In the genomic region with DNA sequence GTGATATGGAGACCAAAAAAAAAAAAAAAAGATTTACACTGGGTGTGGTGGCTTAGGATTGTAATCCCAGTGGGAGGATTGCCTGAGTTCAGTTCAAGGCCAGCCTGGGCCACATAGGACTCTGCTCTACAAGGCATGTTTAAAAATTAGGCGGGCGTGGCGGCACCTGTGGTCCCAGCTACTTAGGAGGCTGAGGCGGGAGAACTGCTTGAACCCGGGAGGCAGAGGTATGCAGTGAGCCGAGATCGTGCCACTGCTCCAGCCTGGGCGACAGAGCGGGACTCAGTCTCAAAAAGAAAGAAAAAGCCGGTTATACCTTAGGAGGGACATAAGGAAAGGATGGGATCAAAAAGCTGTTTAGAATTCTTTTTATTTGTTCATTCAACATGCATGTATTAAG, we compare ENCODE assay signal across 9 cellular contexts. TPM values are rescaled to one million over a fixed set of nuclear protein-coding genes. Genes with fewer than 3 reads are reported as not detected.
DNase-seq lines count a peak whose midpoint lies in the region; ATAC-seq and TF ChIP-seq lines count a peak whose summit lies in the region.
"Had no signal": no experiment of that assay in that cellular context is flagged by ENCODE, and none has a peak within 500 bp of the region (broad histone marks: within the 10 kb centered on the region; RNA-seq: fewer than 3 reads in every experiment).

No MANE protein-coding gene starts in this region.

- no peaks in the 10 kb centered on the region for H3K9me3 Mint-ChIP-seq in T-helper 2 cell treated with Interferon-gamma antibody and Interleukin-4, amounts not matched to agents 5 μg/mL and 100 μg/mL, for 36 hours
- H3K9me3 Mint-ChIP-seq in activated T-helper 1 cell treated with anti-CD3 and anti-CD28 coated beads, Interleukin-12 subunit alpha, Interleukin-12 subunit beta, Interleukin-2, Interleukin-4 antibody, amounts not matched to agents 30 ng/mL and 10 ng/mL and 1 ng/mL, durations not matched to agents 14 hours and 24 hours and 36 hours, result no peaks in the 10 kb centered on the region

- DNase-seq in T-helper 2 cell treated with Interferon-gamma antibody and Interleukin-4, amounts not matched to agents 5 μg/mL and 100 μg/mL, for 36 hours (ENCODE audit: low spot score), result no peak
- DNase-seq in T-helper 2 cell (no peak), WERI-Rb-1 (no peak), NCI-H2107 (lab: John Stamatoyannopoulos, UW) (no peak)
- DNase-seq in activated T-helper 1 cell treated with anti-CD3 and anti-CD28 coated beads, Interleukin-12 subunit alpha, Interleukin-12 subunit beta, Interleukin-2, Interleukin-4 antibody, amounts not matched to agents 30 ng/mL and 10 ng/mL and 1 ng/mL, durations not matched to agents 14 hours and 24 hours and 36 hours (ENCODE audit: low spot score), result no peak
- DNase-seq: COR-L47 had no signal

- peak overlapping the region in 3 of 5 donors; percentile 30 to 72 (median 35) for H3K9ac ChIP-seq in subcutaneous abdominal adipose tissue (ENCODE audit: low read length in 5 of 5)

- ATAC-seq in HG02884 (IDR thresholded peaks at IDR 0.05; ENCODE audit: unreplicated experiment), result no peak

- H3K27me3 ChIP-seq in subcutaneous abdominal adipose tissue (ENCODE audit: control insufficient read depth in 5 of 5, insufficient read depth in 4 of 5, low read length in 5 of 5) (no peaks in the 10 kb centered on the region), WERI-Rb-1 (ENCODE audit: insufficient read depth, low read depth, severe bottlenecking) (no peaks in the 10 kb centered on the region)

- peaks cover 7% of the 10 kb centered on the region for H3K4me1 Mint-ChIP-seq in T-helper 2 cell treated with Interferon-gamma antibody and Interleukin-4, amounts not matched to agents 5 μg/mL and 100 μg/mL, for 36 hours (ENCODE audit: low read depth)
- peaks cover 12% of the 10 kb centered on the region for H3K4me1 Mint-ChIP-seq in activated T-helper 1 cell treated with anti-CD3 and anti-CD28 coated beads, Interleukin-12 subunit alpha, Interleukin-12 subunit beta, Interleukin-2, Interleukin-4 antibody, amounts not matched to agents 30 ng/mL and 10 ng/mL and 1 ng/mL, durations not matched to agents 14 hours and 24 hours and 36 hours (ENCODE audit: low read depth)

- H3K9me3 ChIP-seq in iPS-18c (ENCODE audit: control insufficient read depth, insufficient read depth, low read length), result no peaks in the 10 kb centered on the region
- H3K9me3 ChIP-seq in subcutaneous abdominal adipose tissue (ENCODE audit: control insufficient read depth in 5 of 5, low read length in 5 of 5), result no peaks in the 10 kb centered on the region
- H3K9me3 ChIP-seq in WERI-Rb-1 (ENCODE audit: severe bottlenecking), result no peaks in the 10 kb centered on the region

- H3K36me3 ChIP-seq in subcutaneous abdominal adipose tissue (ENCODE audit: control insufficient read depth in 5 of 5, insufficient read depth in 5 of 5, low read length in 5 of 5) (peaks cover 0 to 4% (median 3%) of the 10 kb centered on the region in 5 donors), WERI-Rb-1 (peaks cover 13% of the 10 kb centered on the region)

- intact Hi-C loops in activated T-helper 1 cell treated with anti-CD3 and anti-CD28 coated beads, Interleukin-12 subunit alpha, Interleukin-12 subunit beta, Interleukin-2, Interleukin-4 antibody, amounts not matched to agents 30 ng/mL and 10 ng/mL and 1 ng/mL, durations not matched to agents 14 hours and 24 hours and 36 hours (cut with micrococcal nuclease), result loop anchor here (1.0 to 5.0 kb wide), 5 partner anchors 25 to 307 kb away; a partner anchor contains a TSS

- peaks cover 2 to 15% (median 13%) of the 10 kb centered on the region in 5 donors for H3K4me1 ChIP-seq in subcutaneous abdominal adipose tissue (ENCODE audit: control insufficient read depth in 5 of 5, insufficient read depth in 5 of 5, low read length in 5 of 5)

- H3K4me3 ChIP-seq in iPS-18c (ENCODE audit: insufficient read depth, low read depth, low read length) (peak overlapping the region; percentile 32), subcutaneous abdominal adipose tissue (ENCODE audit: low read depth in 1 of 5, low read length in 5 of 5) (peak overlapping the region; percentile 43 to 71 (median 64)), WERI-Rb-1 (ENCODE audit: low read depth, low read length) (no peak overlapping the region)

- peak overlapping the region; percentile 62 for H3K27ac Mint-ChIP-seq in T-helper 2 cell treated with Interferon-gamma antibody and Interleukin-4, amounts not matched to agents 5 μg/mL and 100 μg/mL, for 36 hours
- peak overlapping the region; percentile 40 for H3K27ac Mint-ChIP-seq in activated T-helper 1 cell treated with anti-CD3 and anti-CD28 coated beads, Interleukin-12 subunit alpha, Interleukin-12 subunit beta, Interleukin-2, Interleukin-4 antibody, amounts not matched to agents 30 ng/mL and 10 ng/mL and 1 ng/mL, durations not matched to agents 14 hours and 24 hours and 36 hours

- peak overlapping the region; percentile 77 for H3K4me3 Mint-ChIP-seq in T-helper 2 cell treated with Interferon-gamma antibody and Interleukin-4, amounts not matched to agents 5 μg/mL and 100 μg/mL, for 36 hours
- peak overlapping the region; percentile 80 for H3K4me3 Mint-ChIP-seq in activated T-helper 1 cell treated with anti-CD3 and anti-CD28 coated beads, Interleukin-12 subunit alpha, Interleukin-12 subunit beta, Interleukin-2, Interleukin-4 antibody, amounts not matched to agents 30 ng/mL and 10 ng/mL and 1 ng/mL, durations not matched to agents 14 hours and 24 hours and 36 hours

- H3K27ac ChIP-seq in subcutaneous abdominal adipose tissue (ENCODE audit: low read depth, low read length) (no peak overlapping the region), WERI-Rb-1 (no peak overlapping the region)

- peaks cover 2% of the 10 kb centered on the region for H3K27me3 Mint-ChIP-seq in T-helper 2 cell treated with Interferon-gamma antibody and Interleukin-4, amounts not matched to agents 5 μg/mL and 100 μg/mL, for 36 hours (ENCODE audit: low read depth)
- H3K27me3 Mint-ChIP-seq in activated T-helper 1 cell treated with anti-CD3 and anti-CD28 coated beads, Interleukin-12 subunit alpha, Interleukin-12 subunit beta, Interleukin-2, Interleukin-4 antibody, amounts not matched to agents 30 ng/mL and 10 ng/mL and 1 ng/mL, durations not matched to agents 14 hours and 24 hours and 36 hours (ENCODE audit: insufficient read depth), result peaks cover 4% of the 10 kb centered on the region

- no peak for TF ChIP-seq CTCF in WERI-Rb-1 (IDR thresholded peaks at IDR 0.05; ENCODE audit: low read depth, low read length)

- H3K36me3 Mint-ChIP-seq in T-helper 2 cell treated with Interferon-gamma antibody and Interleukin-4, amounts not matched to agents 5 μg/mL and 100 μg/mL, for 36 hours (ENCODE audit: low read depth), result peaks cover 10% of the 10 kb centered on the region
- peaks cover 17% of the 10 kb centered on the region for H3K36me3 Mint-ChIP-seq in activated T-helper 1 cell treated with anti-CD3 and anti-CD28 coated beads, Interleukin-12 subunit alpha, Interleukin-12 subunit beta, Interleukin-2, Interleukin-4 antibody, amounts not matched to agents 30 ng/mL and 10 ng/mL and 1 ng/mL, durations not matched to agents 14 hours and 24 hours and 36 hours (ENCODE audit: low read depth)

RNA-seq across cellular contexts. Expression of a gene that starts 0.7 kb away (rescaled TPM):
- total RNA-seq in activated T-helper 1 cell treated with anti-CD3 and anti-CD28 coated beads, Interleukin-12 subunit alpha, Interleukin-12 subunit beta, Interleukin-2, Interleukin-4 antibody, amounts not matched to agents 30 ng/mL and 10 ng/mL and 1 ng/mL, durations not matched to agents 14 hours and 24 hours and 36 hours, result 1.1 and 1.7 TPM in 2 replicates

RNA-seq across cellular contexts. Expression of a gene that starts 58.3 kb away (rescaled TPM):
- total RNA-seq in activated T-helper 1 cell treated with anti-CD3 and anti-CD28 coated beads, Interleukin-12 subunit alpha, Interleukin-12 subunit beta, Interleukin-2, Interleukin-4 antibody, amounts not matched to agents 30 ng/mL and 10 ng/mL and 1 ng/mL, durations not matched to agents 14 hours and 24 hours and 36 hours, result 262 and 268 TPM in 2 replicates
